ENCODE assay signal across 8 cellular contexts in the genomic region with DNA sequence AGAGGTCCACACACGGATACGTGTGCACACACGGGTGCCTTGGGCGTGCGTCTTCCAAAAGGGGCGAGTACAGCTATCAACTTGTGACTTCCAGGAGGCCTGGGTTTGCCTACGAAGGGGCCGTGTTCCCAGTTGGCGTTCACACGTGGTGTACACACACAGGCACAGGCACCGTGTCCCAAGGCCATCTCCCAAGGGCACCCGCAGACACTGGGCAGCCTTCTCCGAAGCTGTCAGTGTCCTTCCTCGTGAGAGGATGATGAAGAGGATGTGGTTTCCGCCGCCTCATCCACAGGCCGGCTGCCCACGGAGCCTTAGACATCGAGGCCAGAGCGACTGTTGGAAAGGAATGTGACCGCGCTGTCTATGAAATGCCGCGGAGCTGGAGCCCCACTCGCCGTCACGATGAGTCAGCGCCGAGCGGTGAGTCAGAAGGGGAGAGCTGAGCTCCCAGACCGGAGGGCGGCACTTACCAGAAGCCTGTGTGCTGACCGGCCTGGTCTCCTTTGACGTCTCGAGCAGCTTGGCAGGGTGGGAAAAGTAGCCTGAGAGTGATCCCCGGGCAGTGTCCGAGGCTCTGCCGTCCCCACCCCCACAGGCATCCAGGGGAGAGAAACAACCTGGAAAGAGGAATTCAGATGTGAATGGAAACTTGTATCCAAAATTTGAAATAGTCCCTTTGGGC.
DNase-seq lines count a peak whose midpoint lies in the region; ATAC-seq and TF ChIP-seq lines count a peak whose summit lies in the region.

No MANE protein-coding gene starts in this region.

- no peaks in the 10 kb centered on the region for H3K4me1 Mint-ChIP-seq in activated naive CD8-positive, alpha-beta T cell treated with anti-CD3 and anti-CD28 coated beads, Interleukin-2, amount 10 ng/mL, durations not matched to agents 7 days and 5 days

- DNase-seq in AG04450 (ENCODE audit: low read depth, low spot score) (peak; percentile 95), NB4 (ENCODE audit: low read depth) (peak; percentile 88), heart right ventricle (peak; percentile 87 to 88), pulmonary artery endothelial cell (ENCODE audit: low read depth, low spot score) (peak; percentile 84), vagina (ENCODE audit: extremely low spot score in 2 of 2) (peak in 1 of 2 donors; percentile 98)
- DNase-seq in activated naive CD8-positive, alpha-beta T cell treated with anti-CD3 and anti-CD28 coated beads, Interleukin-2, amount 10 ng/mL, durations not matched to agents 7 days and 5 days = no peak

- no peak for TF ChIP-seq CTCF in AG04450 (IDR thresholded peaks at IDR 0.05; ENCODE audit: low read depth, low read length)
- TF ChIP-seq CTCF in NB4 (IDR thresholded peaks at IDR 0.05; ENCODE audit: low read depth, low read length) = no peak
- no peak for TF ChIP-seq CTCF in heart right ventricle (IDR thresholded peaks at IDR 0.05)
- TF ChIP-seq CTCF in vagina (IDR thresholded peaks at IDR 0.05) = no peak

- intact Hi-C loops in heart right ventricle (cut with DNase I) (loop anchor here in 2 of 10 donors (5.0 kb wide), 1 partner anchor 34 kb away; no protein-coding TSS in a partner anchor), vagina (cut with DNase I) (loop anchor here (5.0 to 10.0 kb wide), 2 partner anchors 39 to 238 kb away; no protein-coding TSS in a partner anchor)

- CTCF ChIA-PET in AG04450 (lab: Charles Lee) = interaction anchor here (1.0 kb wide), 1 partner anchor 140 kb away, joined by 4 read pairs; no protein-coding TSS in a partner anchor

- H3K36me3 ChIP-seq in heart right ventricle = no peaks in the 10 kb centered on the region
- no peaks in the 10 kb centered on the region for H3K36me3 ChIP-seq in vagina

- H3K4me3 Mint-ChIP-seq in activated naive CD8-positive, alpha-beta T cell treated with anti-CD3 and anti-CD28 coated beads, Interleukin-2, amount 10 ng/mL, durations not matched to agents 7 days and 5 days = no peak overlapping the region

- H3K27me3 ChIP-seq in AG04450 (ENCODE audit: control insufficient read depth, insufficient read depth, low read length) (no peaks in the 10 kb centered on the region), heart right ventricle (peaks cover 0 to 28% (median 7%) of the 10 kb centered on the region in 7 donors), vagina (no peaks in the 10 kb centered on the region)

- H3K9me3 Mint-ChIP-seq in activated naive CD8-positive, alpha-beta T cell treated with anti-CD3 and anti-CD28 coated beads, Interleukin-2, amount 10 ng/mL, durations not matched to agents 7 days and 5 days = peaks cover 8% of the 10 kb centered on the region

- H3K36me3 Mint-ChIP-seq in activated naive CD8-positive, alpha-beta T cell treated with anti-CD3 and anti-CD28 coated beads, Interleukin-2, amount 10 ng/mL, durations not matched to agents 7 days and 5 days = no peaks in the 10 kb centered on the region

- peak; percentile 59 for ATAC-seq in activated naive CD8-positive, alpha-beta T cell treated with anti-CD3 and anti-CD28 coated beads, Interleukin-2, amount 10 ng/mL, durations not matched to agents 7 days and 5 days (ENCODE audit: low read depth)
- ATAC-seq in heart right ventricle = peak; percentile 92 to 96 (median 94)
- ATAC-seq in GM19452 (IDR thresholded peaks at IDR 0.05; ENCODE audit: unreplicated experiment) = no peak
- no peak for ATAC-seq in GM19023 (IDR thresholded peaks at IDR 0.05; ENCODE audit: unreplicated experiment)

- H3K9me3 ChIP-seq in AG04450 (ENCODE audit: control insufficient read depth, insufficient read depth, low read length) (peaks cover 6% of the 10 kb centered on the region; the same call in 1 of the 2 replicates), heart right ventricle (peaks cover 0 to 9% (median 0%) of the 10 kb centered on the region in 11 donors), vagina (no peaks in the 10 kb centered on the region)

- no peak overlapping the region for H3K27ac Mint-ChIP-seq in activated naive CD8-positive, alpha-beta T cell treated with anti-CD3 and anti-CD28 coated beads, Interleukin-2, amount 10 ng/mL, durations not matched to agents 7 days and 5 days

- POLR2A ChIA-PET in AG04450 (lab: Yijun Ruan, JAX) = interaction anchor here (0.9 kb wide), 1 partner anchor 89 kb away, joined by 6 read pairs; no protein-coding TSS in a partner anchor
- POLR2A ChIA-PET in activated naive CD8-positive, alpha-beta T cell treated with anti-CD3 and anti-CD28 coated beads, Interleukin-2, amount 10 ng/mL, durations not matched to agents 7 days and 5 days (lab: Charles Lee) = no interaction called here

- 19 to 24% methylated on average over 38 of the region's 38 CpGs for WGBS in heart right ventricle, 2 donors

- peaks cover 4% of the 10 kb centered on the region for H3K27me3 Mint-ChIP-seq in activated naive CD8-positive, alpha-beta T cell treated with anti-CD3 and anti-CD28 coated beads, Interleukin-2, amount 10 ng/mL, durations not matched to agents 7 days and 5 days

- H3K27ac ChIP-seq in AG04450 (ENCODE audit: low read depth, low read length) (peak overlapping the region; percentile 99), heart right ventricle (peak overlapping the region; percentile 86 to 98 (median 96)), vagina (peak overlapping the region; percentile 88)

- H3K4me3 ChIP-seq in AG04450 (ENCODE audit: low read depth, low read length) = 0 out of 2 replicates have a peak overlapping the region, but pooled peaks have one; percentile 13
- H3K4me3 ChIP-seq in NB4 (ENCODE audit: low read depth, low read length) = no peak overlapping the region
- peak overlapping the region in 4 of 10 donors; percentile 0 to 28 (median 14) for H3K4me3 ChIP-seq in heart right ventricle
- H3K4me3 ChIP-seq in vagina = peak overlapping the region; percentile 3 to 12

- no peak for TF ChIP-seq POLR2A in NB4 (IDR thresholded peaks at IDR 0.05; ENCODE audit: extremely low read depth, insufficient read length)
- TF ChIP-seq POLR2A in vagina (IDR thresholded peaks at IDR 0.05) = no peak

- H3K4me1 ChIP-seq in heart right ventricle (peaks cover 13 to 68% (median 42%) of the 10 kb centered on the region in 9 donors), vagina (peaks cover 32% of the 10 kb centered on the region)

Comparison
In these comparisons a context has a peak if more than half of its experiments do, and no peak if none do; other contexts are left out.
1. ATAC-seq: peak in activated naive CD8-positive, alpha-beta T cell treated with anti-CD3 and anti-CD28 coated beads, Interleukin-2, amount 10 ng/mL, durations not matched to agents 7 days and 5 days (single experiment) and heart right ventricle (8 of 8); none in GM19452 (single experiment) and GM19023 (single experiment).
2. Peak in every context shown above with its lines, with median percentiles within 50 percentile points of each other: H3K27ac ChIP-seq.